14 cellular contexts compared by ENCODE assay signal in the genomic region with DNA sequence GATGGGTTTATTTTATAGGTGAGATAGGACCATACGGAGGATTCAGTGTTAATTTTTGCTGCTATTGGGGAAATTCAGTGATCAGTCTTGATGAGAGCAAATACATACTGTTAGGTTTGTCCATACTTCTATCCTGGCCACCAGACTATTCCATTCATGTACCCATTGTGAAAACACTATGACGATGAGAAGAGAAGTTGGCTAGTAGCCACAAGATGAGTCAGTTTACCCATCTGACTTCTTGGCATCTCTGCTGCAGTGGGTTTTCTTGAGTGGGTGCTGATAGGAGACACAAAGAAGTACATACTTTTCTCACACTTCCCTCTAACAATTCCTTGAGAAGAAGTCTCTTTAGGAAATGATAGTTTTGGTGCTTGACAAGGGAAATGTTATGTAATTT.
DNase-seq lines count a peak whose midpoint lies in the region; TF ChIP-seq lines count a peak whose summit lies in the region.
"Had no signal": no experiment of that assay in that cellular context is flagged by ENCODE, and none has a peak within 500 bp of the region (broad histone marks: within the 10 kb centered on the region; RNA-seq: fewer than 3 reads in every experiment).

No MANE protein-coding gene starts in this region.

- H3K36me3 Mint-ChIP-seq in CD14-positive monocyte = no peaks in the 10 kb centered on the region

- H3K27ac Mint-ChIP-seq in CD14-positive monocyte = no peak overlapping the region

- H3K4me3 Mint-ChIP-seq in CD14-positive monocyte = no peak overlapping the region

- H3K9me3 Mint-ChIP-seq in CD14-positive monocyte = peaks cover 0 to 3% (median 2%) of the 10 kb centered on the region in 7 donors

- H3K4me3 ChIP-seq in cardiac fibroblast (replicated peaks in 1 of 2; ENCODE audit: low read depth in 2 of 2, low read length in 2 of 2) = no peak overlapping the region

- peak; percentile 25 for DNase-seq in ACHN
- DNase-seq in RKO (ENCODE audit: low spot score) = peak; percentile 23
- peak; percentile 27 to 57 for DNase-seq in cardiac fibroblast (ENCODE audit: low read depth in 2 of 2)
- peak; percentile 11 for DNase-seq in kidney glomerular epithelial cell (lab: John Stamatoyannopoulos, UW)
- DNase-seq in T-helper 1 cell = no peak
- no peak for DNase-seq in CD14-positive monocyte (ENCODE audit: low spot score)
- DNase-seq in NCI-H1930 (lab: John Stamatoyannopoulos, UW) = no peak
- no peak for DNase-seq in activated naive CD4-positive, alpha-beta T cell treated with Interleukin-2 at 50 U/mL for 16 hours
- DNase-seq: C1 segment of cervical spinal cord, DMS153, HCEC 1CT, NCI-H2107, NCI-H345, NCI-H526 treated with DMSO at 0.1 percent for 48 hours had no signal

- intact Hi-C loops in CD14-positive monocyte (cut with micrococcal nuclease) = no loop called here

- TF ChIP-seq CTCF in cardiac fibroblast (IDR thresholded peaks at IDR 0.05; ENCODE audit: low read depth, low read length) (no peak), CD14-positive monocyte (IDR thresholded peaks at IDR 0.05) (no peak)

- no peaks in the 10 kb centered on the region for H3K4me1 Mint-ChIP-seq in CD14-positive monocyte

- no peaks in the 10 kb centered on the region for H3K27me3 Mint-ChIP-seq in CD14-positive monocyte (ENCODE audit: low read depth in 3 of 3)

- in situ Hi-C loops in ACHN (cut with HindIII; ENCODE audit: low pct_ligation_motif_present, low pct_unique_long_range_greater_than_20kb, low sequenced_read_pairs) = no loop called here

Comparison
In these comparisons a context has a peak if more than half of its experiments do, and no peak if none do; other contexts are left out.
1. DNase-seq: peak in ACHN (single experiment), RKO (single experiment), cardiac fibroblast (2 of 2) and kidney glomerular epithelial cell (single experiment); none in T-helper 1 cell (0 of 5), CD14-positive monocyte (single experiment), NCI-H1930 (0 of 2) and activated naive CD4-positive, alpha-beta T cell treated with Interleukin-2 at 50 U/mL for 16 hours (single experiment).